7 cellular contexts compared by ENCODE assay signal in genomic region chr19:54709956-54710355, GRCh38. TPM values are rescaled to one million over a fixed set of nuclear protein-coding genes. Genes with fewer than 3 reads are reported as not detected.
"Had no signal": no experiment of that assay in that cellular context is flagged by ENCODE, and none has a peak within 500 bp of the region (broad histone marks: within the 10 kb centered on the region; RNA-seq: fewer than 3 reads in every experiment).

No MANE protein-coding gene starts in this region.

RNA-seq across cellular contexts. Expression of gene KIR3DL3, which starts 14.3 kb away (rescaled TPM):
- total RNA-seq: M059J, NCI-H460, PC-3, Peyer's patch, Right ventricle myocardium superior, SJSA1 had no signal
- polyA plus RNA-seq: SK-N-SH had no signal

RNA-seq across cellular contexts. Expression of gene KIR2DL3, which starts 28.4 kb away (rescaled TPM):
- total RNA-seq: M059J, NCI-H460, PC-3, Peyer's patch, Right ventricle myocardium superior, SJSA1 had no signal
- polyA plus RNA-seq: SK-N-SH had no signal

RNA-seq across cellular contexts. Expression of gene LILRB4, which starts 47.2 kb away (rescaled TPM):
- total RNA-seq: M059J, NCI-H460, PC-3, SJSA1 had no signal
- polyA plus RNA-seq: SK-N-SH had no signal

RNA-seq across cellular contexts. Expression of gene KIR2DL1, which starts 59.6 kb away (rescaled TPM):
- total RNA-seq: M059J, NCI-H460, PC-3, Peyer's patch, Right ventricle myocardium superior, SJSA1 had no signal
- polyA plus RNA-seq: SK-N-SH had no signal
